Comparison of ENCODE assay signal across 8 cellular contexts in genomic region chr18:49898421-49898820, GRCh38.
A peak's percentile ranks its signal among the peaks of the same experiment; 100 is the strongest.
DNase-seq lines count a peak whose midpoint lies in the region; ATAC-seq and TF ChIP-seq lines count a peak whose summit lies in the region.

No MANE protein-coding gene starts in this region.

- H3K27ac Mint-ChIP-seq in GM23338, result no peak overlapping the region
- H3K27ac Mint-ChIP-seq in activated naive CD4-positive, alpha-beta T cell treated with anti-CD3 and anti-CD28 coated beads, Interleukin-2, amount 10 ng/mL, durations not matched to agents 7 days and 5 days, result no peak overlapping the region

- no peaks in the 10 kb centered on the region for H3K36me3 ChIP-seq in GM23338 (ENCODE audit: insufficient read depth)

- ATAC-seq in GM23338, result peak; percentile 54; the same call in 2 of the 3 replicates
- no peak for ATAC-seq in GM21381 (IDR thresholded peaks at IDR 0.05; ENCODE audit: unreplicated experiment)
- no peak for ATAC-seq in HG02610 (IDR thresholded peaks at IDR 0.05; ENCODE audit: unreplicated experiment)
- no peak for ATAC-seq in HG03039 (IDR thresholded peaks at IDR 0.05; ENCODE audit: unreplicated experiment)

- no peaks in the 10 kb centered on the region for H3K9me2 ChIP-seq in GM23338 (ENCODE audit: insufficient read depth)

- no peaks in the 10 kb centered on the region for H3F3A ChIP-seq in GM23338 (replicated peaks; ENCODE audit: low read depth)

- CTCF ChIA-PET in activated naive CD4-positive, alpha-beta T cell treated with anti-CD3 and anti-CD28 coated beads, Interleukin-2, amount 10 ng/mL, durations not matched to agents 7 days and 5 days (lab: Charles Lee), result interaction anchor here (0.8 kb wide), 1 partner anchor 8 kb away, joined by 3 read pairs; no protein-coding TSS in a partner anchor

- H3K27me3 Mint-ChIP-seq in GM23338 (ENCODE audit: insufficient read depth, low read depth, poor library complexity), result peaks cover 3% of the 10 kb centered on the region
- H3K27me3 Mint-ChIP-seq in activated naive CD4-positive, alpha-beta T cell treated with anti-CD3 and anti-CD28 coated beads, Interleukin-2, amount 10 ng/mL, durations not matched to agents 7 days and 5 days, result peaks cover 6% of the 10 kb centered on the region

- no peaks in the 10 kb centered on the region for H4K20me1 ChIP-seq in GM23338 (replicated peaks; ENCODE audit: insufficient read depth)

- no peaks in the 10 kb centered on the region for H3K79me2 ChIP-seq in GM23338 (replicated peaks; ENCODE audit: insufficient read depth)

- H3K4me1 ChIP-seq in GM23338 (ENCODE audit: insufficient read depth), result no peaks in the 10 kb centered on the region

- no peaks in the 10 kb centered on the region for H3K36me3 Mint-ChIP-seq in GM23338 (ENCODE audit: low read depth)
- no peaks in the 10 kb centered on the region for H3K36me3 Mint-ChIP-seq in activated naive CD4-positive, alpha-beta T cell treated with anti-CD3 and anti-CD28 coated beads, Interleukin-2, amount 10 ng/mL, durations not matched to agents 7 days and 5 days

- no peaks in the 10 kb centered on the region for H3K9me3 Mint-ChIP-seq in GM23338
- H3K9me3 Mint-ChIP-seq in activated naive CD4-positive, alpha-beta T cell treated with anti-CD3 and anti-CD28 coated beads, Interleukin-2, amount 10 ng/mL, durations not matched to agents 7 days and 5 days, result no peaks in the 10 kb centered on the region

- H2AFZ ChIP-seq in GM23338, result no peak overlapping the region

- TF ChIP-seq CTCF in GM23338 (conservative IDR thresholded peaks at IDR 0.05; ENCODE audit: low read depth in 2 of 2), result no peak

- H3K4me3 ChIP-seq in GM23338, result no peak overlapping the region

- H3K27ac ChIP-seq in GM23338 (ENCODE audit: low read depth), result no peak overlapping the region

- H3K27me3 ChIP-seq in GM23338 (ENCODE audit: insufficient read depth), result no peaks in the 10 kb centered on the region

- no peak overlapping the region for H3K4me3 Mint-ChIP-seq in GM23338
- H3K4me3 Mint-ChIP-seq in activated naive CD4-positive, alpha-beta T cell treated with anti-CD3 and anti-CD28 coated beads, Interleukin-2, amount 10 ng/mL, durations not matched to agents 7 days and 5 days, result no peak overlapping the region

- peak; percentile 88 for DNase-seq in GM23338 (ENCODE audit: low spot score)
- DNase-seq in RPMI8226, result peak; percentile 87
- peak; percentile 91 for DNase-seq in activated naive CD4-positive, alpha-beta T cell treated with anti-CD3 and anti-CD28 coated beads, Interleukin-2, amount 10 ng/mL, durations not matched to agents 7 days and 5 days
- peak; percentile 56 for DNase-seq in iPS-NIHi7 (ENCODE audit: extremely low spot score)
- DNase-seq in stimulated activated CD4-positive, alpha-beta T cell treated with anti-CD3 and anti-CD28 coated beads, TNF-alpha, amount 100 ng/mL, for 24 hours (ENCODE audit: low read depth in 3 of 3), result peak in 2 of 3 experiments; percentile 13 to 30

- H3K4me2 ChIP-seq in GM23338, result no peak overlapping the region

- H3K4me1 Mint-ChIP-seq in GM23338, result peaks cover 4% of the 10 kb centered on the region; the same call in 2 of the 3 replicates
- peaks cover 2% of the 10 kb centered on the region for H3K4me1 Mint-ChIP-seq in activated naive CD4-positive, alpha-beta T cell treated with anti-CD3 and anti-CD28 coated beads, Interleukin-2, amount 10 ng/mL, durations not matched to agents 7 days and 5 days

TF ChIP-seq in GM23338, 12 proteins besides CTCF, POLR2A, EP300 and RAD21:
- TF ChIP-seq REST (IDR thresholded peaks at IDR 0.05; ENCODE audit: unreplicated experiment), result peak; percentile 86
- TF ChIP-seq POLR2AphosphoS5 (IDR thresholded peaks at IDR 0.05; ENCODE audit: low read depth), result no peak
- no peak for TF ChIP-seq JUNB (IDR thresholded peaks at IDR 0.05; ENCODE audit: unreplicated experiment)
- TF ChIP-seq ZNF331 (CRISPR knock-in tag; IDR thresholded peaks at IDR 0.05; ENCODE audit: low read depth), result no peak

Comparison
In these comparisons a context has a peak if more than half of its experiments do, and no peak if none do; other contexts are left out.
1. DNase-seq: peak in every context shown above with its lines; median percentile 91 in activated naive CD4-positive, alpha-beta T cell treated with anti-CD3 and anti-CD28 coated beads, Interleukin-2, amount 10 ng/mL, durations not matched to agents 7 days and 5 days; 88 in GM23338; 87 in RPMI8226; 56 in iPS-NIHi7; 22 in stimulated activated CD4-positive, alpha-beta T cell treated with anti-CD3 and anti-CD28 coated beads, TNF-alpha, amount 100 ng/mL, for 24 hours.